Comparison of ENCODE assay signal across 8 cellular contexts in genomic region chr6:7106752-7107577, GRCh38. TPM values are rescaled to one million over a fixed set of nuclear protein-coding genes. Genes with fewer than 3 reads are reported as not detected.
DNase-seq lines count a peak whose midpoint lies in the region; ATAC-seq and TF ChIP-seq lines count a peak whose summit lies in the region.

No MANE protein-coding gene starts in this region.

- no peak for TF ChIP-seq RAD21 in neural cell (conservative IDR thresholded peaks at IDR 0.05)

- H3K36me3 Mint-ChIP-seq in activated CD8-positive, alpha-beta memory T cell treated with anti-CD3 and anti-CD28 coated beads, Interleukin-2, amount 10 ng/mL, durations not matched to agents 7 days and 5 days, result peaks cover 3% of the 10 kb centered on the region

- H3K36me3 ChIP-seq in neural cell (ENCODE audit: insufficient read depth, low read length) (no peaks in the 10 kb centered on the region), thymus (ENCODE audit: control insufficient read depth, insufficient read depth) (no peaks in the 10 kb centered on the region)

- no peaks in the 10 kb centered on the region for H3K27me3 Mint-ChIP-seq in activated CD8-positive, alpha-beta memory T cell treated with anti-CD3 and anti-CD28 coated beads, Interleukin-2, amount 10 ng/mL, durations not matched to agents 7 days and 5 days

- H3K4me3 ChIP-seq in epithelial cell of proximal tubule (ENCODE audit: low read depth, low read length) (peak overlapping the region; percentile 70), neural cell (ENCODE audit: low read length) (peak overlapping the region; percentile 87), thymus (ENCODE audit: low read length) (peak overlapping the region; percentile 82)

- H3K9me3 Mint-ChIP-seq in activated CD8-positive, alpha-beta memory T cell treated with anti-CD3 and anti-CD28 coated beads, Interleukin-2, amount 10 ng/mL, durations not matched to agents 7 days and 5 days (ENCODE audit: low read depth), result no peaks in the 10 kb centered on the region

- peaks cover 6% of the 10 kb centered on the region for H3K4me1 ChIP-seq in thymus (ENCODE audit: control insufficient read depth, insufficient read depth, low read length)

- H3K79me2 ChIP-seq in neural cell (replicated peaks; ENCODE audit: insufficient read depth, low read length), result no peaks in the 10 kb centered on the region

- no peaks in the 10 kb centered on the region for H3K9me3 ChIP-seq in neural cell (ENCODE audit: low read length)
- no peaks in the 10 kb centered on the region for H3K9me3 ChIP-seq in thymus (ENCODE audit: control insufficient read depth)

- H3K27ac ChIP-seq in neural cell (ENCODE audit: low read length), result no peak overlapping the region
- peak overlapping the region; percentile 92 for H3K27ac ChIP-seq in thymus (ENCODE audit: low read depth)

- H2AFZ ChIP-seq in neural cell (ENCODE audit: low read depth, low read length), result no peak overlapping the region

- no peaks in the 10 kb centered on the region for H4K20me1 ChIP-seq in neural cell (ENCODE audit: insufficient read depth)

- TF ChIP-seq CTCF in epithelial cell of proximal tubule (conservative IDR thresholded peaks at IDR 0.05; ENCODE audit: low read depth, low read length) (no peak), neural cell (IDR thresholded peaks at IDR 0.05; ENCODE audit: poor library complexity, severe bottlenecking) (no peak)

- H3K9ac ChIP-seq in neural cell (ENCODE audit: low read length), result no peak overlapping the region

- H3F3A ChIP-seq in neural cell (ENCODE audit: insufficient read depth, low read length, poor library complexity, severe bottlenecking), result no peaks in the 10 kb centered on the region

- DNase-seq in ELF-1 (ENCODE audit: low read depth, low spot score), result peak; percentile 70
- DNase-seq in LoVo (ENCODE audit: low spot score), result peak; percentile 32
- DNase-seq in activated CD8-positive, alpha-beta memory T cell treated with anti-CD3 and anti-CD28 coated beads, Interleukin-2, amount 10 ng/mL, durations not matched to agents 7 days and 5 days, result peak; percentile 76
- DNase-seq in epithelial cell of proximal tubule (ENCODE audit: low read depth), result no peak
- DNase-seq in NCI-H2029 (lab: John Stamatoyannopoulos, UW), result no peak

- H3K4me3 Mint-ChIP-seq in activated CD8-positive, alpha-beta memory T cell treated with anti-CD3 and anti-CD28 coated beads, Interleukin-2, amount 10 ng/mL, durations not matched to agents 7 days and 5 days, result peak overlapping the region; percentile 94

- no peak for TF ChIP-seq EP300 in neural cell (conservative IDR thresholded peaks at IDR 0.05; ENCODE audit: poor library complexity, severe bottlenecking)

- H3K9me2 ChIP-seq in neural cell (ENCODE audit: insufficient read depth, low read length), result no peaks in the 10 kb centered on the region

- under 1% methylated on average over 66 of the region's 66 CpGs for WGBS in thymus

- H3K4me2 ChIP-seq in neural cell (ENCODE audit: low read length), result no peak overlapping the region

- ATAC-seq in GM21717 (IDR thresholded peaks at IDR 0.05; ENCODE audit: unreplicated experiment), result peak; percentile 35
- peak; percentile 46 for ATAC-seq in activated CD8-positive, alpha-beta memory T cell treated with anti-CD3 and anti-CD28 coated beads, Interleukin-2, amount 10 ng/mL, durations not matched to agents 7 days and 5 days

- peaks cover 63% of the 10 kb centered on the region for H3K27me3 ChIP-seq in neural cell (ENCODE audit: insufficient read depth, low read depth, low read length)
- no peaks in the 10 kb centered on the region for H3K27me3 ChIP-seq in thymus (ENCODE audit: control insufficient read depth, insufficient read depth)

- peaks cover 30% of the 10 kb centered on the region for H3K4me1 Mint-ChIP-seq in activated CD8-positive, alpha-beta memory T cell treated with anti-CD3 and anti-CD28 coated beads, Interleukin-2, amount 10 ng/mL, durations not matched to agents 7 days and 5 days

- CTCF ChIA-PET in activated CD8-positive, alpha-beta memory T cell treated with anti-CD3 and anti-CD28 coated beads, Interleukin-2, amount 10 ng/mL, durations not matched to agents 7 days and 5 days (lab: Charles Lee), result interaction anchor here (1.1 to 5.2 kb wide), 8 partner anchors 8 to 448 kb away, joined by 3 to 28 read pairs (median 3); no protein-coding TSS in a partner anchor

- H3K27ac Mint-ChIP-seq in activated CD8-positive, alpha-beta memory T cell treated with anti-CD3 and anti-CD28 coated beads, Interleukin-2, amount 10 ng/mL, durations not matched to agents 7 days and 5 days, result peak overlapping the region; percentile 89

TF ChIP-seq in neural cell, 6 proteins besides CTCF, POLR2A, EP300 and RAD21:
- TF ChIP-seq POLR2AphosphoS5 (IDR thresholded peaks at IDR 0.05) (no peak), REST (IDR thresholded peaks at IDR 0.05; ENCODE audit: borderline replicate concordance) (no peak), TAF1 (IDR thresholded peaks at IDR 0.05; ENCODE audit: low read depth) (no peak)
TF ChIP-seq in neural cell: peak in this region for 0.

RNA-seq across cellular contexts. Expression of gene RREB1, which starts 0.8 kb away (rescaled TPM):
- total RNA-seq in activated CD8-positive, alpha-beta memory T cell treated with anti-CD3 and anti-CD28 coated beads, Interleukin-2, amount 10 ng/mL, durations not matched to agents 7 days and 5 days, result 10 to 100 TPM; 20.6 to 24.6 TPM
- 12.2 and 15.9 TPM in 2 replicates for total RNA-seq in epithelial cell of proximal tubule
- polyA plus RNA-seq in neural cell (not detected in 2 replicates), thymus (9.2 TPM)
- polyA minus RNA-seq in neural cell, result 0.24 and 0.35 TPM in 2 replicates

Comparison
In these comparisons a context has a peak if more than half of its experiments do, and no peak if none do; other contexts are left out.
1. DNase-seq: peak in ELF-1 (single experiment), LoVo (single experiment) and activated CD8-positive, alpha-beta memory T cell treated with anti-CD3 and anti-CD28 coated beads, Interleukin-2, amount 10 ng/mL, durations not matched to agents 7 days and 5 days (single experiment); none in epithelial cell of proximal tubule (single experiment) and NCI-H2029 (single experiment).
2. Peak in every context shown above with its lines, with median percentiles within 50 percentile points of each other: H3K4me3 ChIP-seq.